2 cellular contexts compared by ENCODE assay signal in the genomic region with DNA sequence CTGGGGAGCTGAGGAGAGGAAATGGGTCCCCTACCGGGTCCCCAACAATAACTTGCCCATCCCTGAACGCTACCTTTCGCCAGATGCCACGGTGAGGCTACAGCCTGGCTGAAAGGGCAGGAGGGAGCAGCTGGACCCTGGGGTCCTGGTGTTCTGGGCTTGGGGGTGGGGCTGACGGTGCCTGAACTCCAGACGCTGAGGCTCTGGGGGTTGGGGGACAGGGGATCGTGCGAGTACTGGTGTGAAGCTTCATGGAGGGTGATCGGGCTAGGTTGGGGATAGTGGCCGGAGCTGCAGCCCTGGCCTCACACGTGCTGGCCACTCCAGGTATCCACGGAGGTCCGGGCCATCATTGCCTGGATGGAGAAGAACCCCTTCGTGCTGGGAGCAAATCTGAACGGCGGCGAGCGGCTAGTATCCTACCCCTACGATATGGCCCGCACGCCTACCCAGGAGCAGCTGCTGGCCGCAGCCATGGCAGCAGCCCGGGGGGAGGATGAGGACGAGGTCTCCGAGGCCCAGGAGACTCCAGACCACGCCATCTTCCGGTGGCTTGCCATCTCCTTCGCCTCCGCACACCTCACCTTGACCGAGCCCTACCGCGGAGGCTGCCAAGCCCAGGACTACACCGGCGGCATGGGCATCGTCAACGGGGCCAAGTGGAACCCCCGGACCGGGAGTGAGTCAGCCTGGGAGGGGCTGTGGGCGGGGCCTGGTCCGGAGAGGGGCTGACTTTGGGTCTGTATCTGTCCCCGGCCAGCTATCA.
TF ChIP-seq lines count a peak whose summit lies in the region.

No MANE protein-coding gene starts in this region.

TF ChIP-seq in HCT116, 20 proteins besides CTCF, POLR2A, EP300 and RAD21:
- TF ChIP-seq EZH2 (IDR thresholded peaks at IDR 0.05) (no peak), SIN3A (IDR thresholded peaks at IDR 0.05; ENCODE audit: low read depth) (no peak), FOSL1 (IDR thresholded peaks at IDR 0.05; ENCODE audit: low read depth) (no peak), YY1 (IDR thresholded peaks at IDR 0.05; ENCODE audit: extremely low read depth, insufficient replicate concordance, low read depth, low read length) (no peak)
- TF ChIP-seq, protein P1, sequence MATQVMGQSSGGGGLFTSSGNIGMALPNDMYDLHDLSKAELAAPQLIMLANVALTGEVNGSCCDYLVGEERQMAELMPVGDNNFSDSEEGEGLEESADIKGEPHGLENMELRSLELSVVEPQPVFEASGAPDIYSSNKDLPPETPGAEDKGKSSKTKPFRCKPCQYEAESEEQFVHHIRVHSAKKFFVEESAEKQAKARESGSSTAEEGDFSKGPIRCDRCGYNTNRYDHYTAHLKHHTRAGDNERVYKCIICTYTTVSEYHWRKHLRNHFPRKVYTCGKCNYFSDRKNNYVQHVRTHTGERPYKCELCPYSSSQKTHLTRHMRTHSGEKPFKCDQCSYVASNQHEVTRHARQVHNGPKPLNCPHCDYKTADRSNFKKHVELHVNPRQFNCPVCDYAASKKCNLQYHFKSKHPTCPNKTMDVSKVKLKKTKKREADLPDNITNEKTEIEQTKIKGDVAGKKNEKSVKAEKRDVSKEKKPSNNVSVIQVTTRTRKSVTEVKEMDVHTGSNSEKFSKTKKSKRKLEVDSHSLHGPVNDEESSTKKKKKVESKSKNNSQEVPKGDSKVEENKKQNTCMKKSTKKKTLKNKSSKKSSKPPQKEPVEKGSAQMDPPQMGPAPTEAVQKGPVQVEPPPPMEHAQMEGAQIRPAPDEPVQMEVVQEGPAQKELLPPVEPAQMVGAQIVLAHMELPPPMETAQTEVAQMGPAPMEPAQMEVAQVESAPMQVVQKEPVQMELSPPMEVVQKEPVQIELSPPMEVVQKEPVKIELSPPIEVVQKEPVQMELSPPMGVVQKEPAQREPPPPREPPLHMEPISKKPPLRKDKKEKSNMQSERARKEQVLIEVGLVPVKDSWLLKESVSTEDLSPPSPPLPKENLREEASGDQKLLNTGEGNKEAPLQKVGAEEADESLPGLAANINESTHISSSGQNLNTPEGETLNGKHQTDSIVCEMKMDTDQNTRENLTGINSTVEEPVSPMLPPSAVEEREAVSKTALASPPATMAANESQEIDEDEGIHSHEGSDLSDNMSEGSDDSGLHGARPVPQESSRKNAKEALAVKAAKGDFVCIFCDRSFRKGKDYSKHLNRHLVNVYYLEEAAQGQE (IDR thresholded peaks at IDR 0.05; ENCODE audit: low read depth), result no peak

TF ChIP-seq in WTC11, 78 proteins besides CTCF, POLR2A, EP300 and RAD21 (continues in another document):
- no peak for TF ChIP-seq ZBTB43 (CRISPR knock-in tag; IDR thresholded peaks at IDR 0.05)
- TF ChIP-seq E2F1 (CRISPR knock-in tag; IDR thresholded peaks at IDR 0.05), result no peak
- TF ChIP-seq, protein P2, sequence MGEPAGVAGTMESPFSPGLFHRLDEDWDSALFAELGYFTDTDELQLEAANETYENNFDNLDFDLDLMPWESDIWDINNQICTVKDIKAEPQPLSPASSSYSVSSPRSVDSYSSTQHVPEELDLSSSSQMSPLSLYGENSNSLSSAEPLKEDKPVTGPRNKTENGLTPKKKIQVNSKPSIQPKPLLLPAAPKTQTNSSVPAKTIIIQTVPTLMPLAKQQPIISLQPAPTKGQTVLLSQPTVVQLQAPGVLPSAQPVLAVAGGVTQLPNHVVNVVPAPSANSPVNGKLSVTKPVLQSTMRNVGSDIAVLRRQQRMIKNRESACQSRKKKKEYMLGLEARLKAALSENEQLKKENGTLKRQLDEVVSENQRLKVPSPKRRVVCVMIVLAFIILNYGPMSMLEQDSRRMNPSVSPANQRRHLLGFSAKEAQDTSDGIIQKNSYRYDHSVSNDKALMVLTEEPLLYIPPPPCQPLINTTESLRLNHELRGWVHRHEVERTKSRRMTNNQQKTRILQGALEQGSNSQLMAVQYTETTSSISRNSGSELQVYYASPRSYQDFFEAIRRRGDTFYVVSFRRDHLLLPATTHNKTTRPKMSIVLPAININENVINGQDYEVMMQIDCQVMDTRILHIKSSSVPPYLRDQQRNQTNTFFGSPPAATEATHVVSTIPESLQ (CRISPR knock-in tag; IDR thresholded peaks at IDR 0.05), result no peak
- TF ChIP-seq ATF2 (CRISPR knock-in tag; IDR thresholded peaks at IDR 0.05; ENCODE audit: borderline replicate concordance, low read depth), result no peak
- TF ChIP-seq KAT7 (CRISPR knock-in tag; IDR thresholded peaks at IDR 0.05; ENCODE audit: borderline replicate concordance), result no peak
- TF ChIP-seq, protein P3, sequence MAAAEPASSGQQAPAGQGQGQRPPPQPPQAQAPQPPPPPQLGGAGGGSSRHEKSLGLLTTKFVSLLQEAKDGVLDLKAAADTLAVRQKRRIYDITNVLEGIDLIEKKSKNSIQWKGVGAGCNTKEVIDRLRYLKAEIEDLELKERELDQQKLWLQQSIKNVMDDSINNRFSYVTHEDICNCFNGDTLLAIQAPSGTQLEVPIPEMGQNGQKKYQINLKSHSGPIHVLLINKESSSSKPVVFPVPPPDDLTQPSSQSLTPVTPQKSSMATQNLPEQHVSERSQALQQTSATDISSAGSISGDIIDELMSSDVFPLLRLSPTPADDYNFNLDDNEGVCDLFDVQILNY (CRISPR knock-in tag; IDR thresholded peaks at IDR 0.05), result no peak
- no peak for TF ChIP-seq CREB1 (CRISPR knock-in tag; IDR thresholded peaks at IDR 0.05)
- no peak for TF ChIP-seq ELF4 (CRISPR knock-in tag; IDR thresholded peaks at IDR 0.05; ENCODE audit: low read depth)
- TF ChIP-seq, protein P4, sequence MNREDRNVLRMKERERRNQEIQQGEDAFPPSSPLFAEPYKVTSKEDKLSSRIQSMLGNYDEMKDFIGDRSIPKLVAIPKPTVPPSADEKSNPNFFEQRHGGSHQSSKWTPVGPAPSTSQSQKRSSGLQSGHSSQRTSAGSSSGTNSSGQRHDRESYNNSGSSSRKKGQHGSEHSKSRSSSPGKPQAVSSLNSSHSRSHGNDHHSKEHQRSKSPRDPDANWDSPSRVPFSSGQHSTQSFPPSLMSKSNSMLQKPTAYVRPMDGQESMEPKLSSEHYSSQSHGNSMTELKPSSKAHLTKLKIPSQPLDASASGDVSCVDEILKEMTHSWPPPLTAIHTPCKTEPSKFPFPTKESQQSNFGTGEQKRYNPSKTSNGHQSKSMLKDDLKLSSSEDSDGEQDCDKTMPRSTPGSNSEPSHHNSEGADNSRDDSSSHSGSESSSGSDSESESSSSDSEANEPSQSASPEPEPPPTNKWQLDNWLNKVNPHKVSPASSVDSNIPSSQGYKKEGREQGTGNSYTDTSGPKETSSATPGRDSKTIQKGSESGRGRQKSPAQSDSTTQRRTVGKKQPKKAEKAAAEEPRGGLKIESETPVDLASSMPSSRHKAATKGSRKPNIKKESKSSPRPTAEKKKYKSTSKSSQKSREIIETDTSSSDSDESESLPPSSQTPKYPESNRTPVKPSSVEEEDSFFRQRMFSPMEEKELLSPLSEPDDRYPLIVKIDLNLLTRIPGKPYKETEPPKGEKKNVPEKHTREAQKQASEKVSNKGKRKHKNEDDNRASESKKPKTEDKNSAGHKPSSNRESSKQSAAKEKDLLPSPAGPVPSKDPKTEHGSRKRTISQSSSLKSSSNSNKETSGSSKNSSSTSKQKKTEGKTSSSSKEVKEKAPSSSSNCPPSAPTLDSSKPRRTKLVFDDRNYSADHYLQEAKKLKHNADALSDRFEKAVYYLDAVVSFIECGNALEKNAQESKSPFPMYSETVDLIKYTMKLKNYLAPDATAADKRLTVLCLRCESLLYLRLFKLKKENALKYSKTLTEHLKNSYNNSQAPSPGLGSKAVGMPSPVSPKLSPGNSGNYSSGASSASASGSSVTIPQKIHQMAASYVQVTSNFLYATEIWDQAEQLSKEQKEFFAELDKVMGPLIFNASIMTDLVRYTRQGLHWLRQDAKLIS (CRISPR knock-in tag; IDR thresholded peaks at IDR 0.05; ENCODE audit: borderline replicate concordance), result no peak
- no peak for TF ChIP-seq JUN (CRISPR knock-in tag; IDR thresholded peaks at IDR 0.05)
- TF ChIP-seq ATF1 (CRISPR knock-in tag; IDR thresholded peaks at IDR 0.05), result no peak
- no peak for TF ChIP-seq ARID4B (CRISPR knock-in tag; IDR thresholded peaks at IDR 0.05; ENCODE audit: borderline replicate concordance)
- no peak for TF ChIP-seq ZBTB21 (CRISPR knock-in tag; IDR thresholded peaks at IDR 0.05; ENCODE audit: borderline replicate concordance)
- no peak for TF ChIP-seq EMX1 (CRISPR knock-in tag; IDR thresholded peaks at IDR 0.05)
- TF ChIP-seq TEAD4 (CRISPR knock-in tag; IDR thresholded peaks at IDR 0.05), result no peak
- TF ChIP-seq ZNF138 (CRISPR knock-in tag; conservative IDR thresholded peaks at IDR 0.05), result no peak
- TF ChIP-seq ZSCAN18 (CRISPR knock-in tag; IDR thresholded peaks at IDR 0.05), result no peak
- TF ChIP-seq ZNF425 (CRISPR knock-in tag; conservative IDR thresholded peaks at IDR 0.05), result no peak
- no peak for TF ChIP-seq NR1H2 (CRISPR knock-in tag; IDR thresholded peaks at IDR 0.05)
